In genomic region chr2:134170700-134171099, GRCh38 we compare ENCODE assay signal across 19 cellular contexts.
A peak's percentile ranks its signal among the peaks of the same experiment; 100 is the strongest.
DNase-seq lines count a peak whose midpoint lies in the region; ATAC-seq and TF ChIP-seq lines count a peak whose summit lies in the region.
"Had no signal": no experiment of that assay in that cellular context is flagged by ENCODE, and none has a peak within 500 bp of the region (broad histone marks: within the 10 kb centered on the region; RNA-seq: fewer than 3 reads in every experiment).

No MANE protein-coding gene starts in this region.

- no peak overlapping the region for H3K9ac ChIP-seq in MM.1S (ENCODE audit: low read length)

- DNase-seq in left ventricle myocardium inferior, result no peak
- no peak for DNase-seq in right cardiac atrium
- no peak for DNase-seq in MM.1S
- no peak for DNase-seq in activated naive CD8-positive, alpha-beta T cell treated with anti-CD3 and anti-CD28 coated beads for 36 hours
- no peak for DNase-seq in NCI-H524 (lab: John Stamatoyannopoulos, UW)
- no peak for DNase-seq in stimulated activated CD4-positive, alpha-beta T cell treated with anti-CD3 and anti-CD28 coated beads, Interleukin-15, amount 100 ng/mL, for 24 hours
- DNase-seq: ACHN, DND-41, Karpas-422, NCI-H1048, NCI-H1436, NCI-H1930, NCI-H226, NCI-H526, PC-9, SJCRH30 had no signal

- H3K4me1 ChIP-seq in left ventricle myocardium inferior, result peaks cover 87% of the 10 kb centered on the region
- H3K4me1 ChIP-seq in right cardiac atrium (ENCODE audit: control insufficient read depth, insufficient read depth, low read length), result peaks cover 9% of the 10 kb centered on the region
- H3K4me1 ChIP-seq in MM.1S (ENCODE audit: low read length), result peaks cover 43% of the 10 kb centered on the region
- H3K4me1 ChIP-seq: SJCRH30 had no signal

- H3K4me2 ChIP-seq in MM.1S (ENCODE audit: low read depth, low read length), result no peak overlapping the region
- H3K4me2 ChIP-seq: PC-9 had no signal

- H3F3A ChIP-seq in MM.1S (ENCODE audit: insufficient read depth, low read length), result peaks cover 21% of the 10 kb centered on the region

- 60% methylated on average over 3 of the region's 3 CpGs for WGBS in right cardiac atrium

- peak overlapping the region; percentile 62 for H3K27ac Mint-ChIP-seq in activated naive CD8-positive, alpha-beta T cell treated with anti-CD3 and anti-CD28 coated beads for 36 hours

- H2AFZ ChIP-seq in MM.1S (ENCODE audit: low read length), result no peak overlapping the region
- H2AFZ ChIP-seq: PC-9 had no signal

- no peaks in the 10 kb centered on the region for H3K27me3 ChIP-seq in left ventricle myocardium inferior (ENCODE audit: low read depth)
- H3K27me3 ChIP-seq in right cardiac atrium (ENCODE audit: control insufficient read depth, insufficient read depth), result no peaks in the 10 kb centered on the region
- no peaks in the 10 kb centered on the region for H3K27me3 ChIP-seq in MM.1S (replicated peaks; ENCODE audit: insufficient read depth, low read length)
- H3K27me3 ChIP-seq: SJCRH30 had no signal

- H3K36me3 ChIP-seq in left ventricle myocardium inferior (no peaks in the 10 kb centered on the region), MM.1S (replicated peaks; ENCODE audit: insufficient read depth, low read length) (no peaks in the 10 kb centered on the region)

- intact Hi-C loops in left ventricle myocardium inferior (cut with micrococcal nuclease), result no loop called here
- intact Hi-C loops in right cardiac atrium (cut with DNase I), result no loop called here

- no peaks in the 10 kb centered on the region for H3K9me3 Mint-ChIP-seq in activated naive CD8-positive, alpha-beta T cell treated with anti-CD3 and anti-CD28 coated beads for 36 hours

- peaks cover 23% of the 10 kb centered on the region for H3K36me3 Mint-ChIP-seq in activated naive CD8-positive, alpha-beta T cell treated with anti-CD3 and anti-CD28 coated beads for 36 hours

- H3K27ac ChIP-seq in left ventricle myocardium inferior (replicated peaks) (peak overlapping the region; percentile 14), right cardiac atrium (ENCODE audit: low read length) (no peak overlapping the region), MM.1S (ENCODE audit: low read length) (peak overlapping the region; percentile 78)
- H3K27ac ChIP-seq: C4-2B, PC-9, RWPE1, SJCRH30 had no signal

- H3K4me3 Mint-ChIP-seq in activated naive CD8-positive, alpha-beta T cell treated with anti-CD3 and anti-CD28 coated beads for 36 hours, result no peak overlapping the region

- TF ChIP-seq CTCF in left ventricle myocardium inferior (IDR thresholded peaks at IDR 0.05; ENCODE audit: borderline replicate concordance), result no peak
- TF ChIP-seq CTCF in MM.1S (IDR thresholded peaks at IDR 0.05; ENCODE audit: low read length), result no peak

- no peaks in the 10 kb centered on the region for H3K27me3 Mint-ChIP-seq in activated naive CD8-positive, alpha-beta T cell treated with anti-CD3 and anti-CD28 coated beads for 36 hours

- peaks cover 98% of the 10 kb centered on the region for H3K79me2 ChIP-seq in MM.1S (ENCODE audit: low read length)

- H3K9me3 ChIP-seq in left ventricle myocardium inferior (replicated peaks) (no peaks in the 10 kb centered on the region), right cardiac atrium (ENCODE audit: control insufficient read depth, low read length) (no peaks in the 10 kb centered on the region), MM.1S (replicated peaks; ENCODE audit: insufficient read depth, low read length) (no peaks in the 10 kb centered on the region)

- ATAC-seq in right cardiac atrium (no peak), GM21529 (IDR thresholded peaks at IDR 0.05; ENCODE audit: unreplicated experiment) (no peak)

- no peaks in the 10 kb centered on the region for H3K9me2 ChIP-seq in MM.1S (replicated peaks; ENCODE audit: insufficient read depth, low read length)

- H3K4me3 ChIP-seq in left ventricle myocardium inferior, result no peak overlapping the region
- H3K4me3 ChIP-seq in right cardiac atrium (ENCODE audit: low read length), result no peak overlapping the region
- no peak overlapping the region for H3K4me3 ChIP-seq in MM.1S (ENCODE audit: low read length)
- H3K4me3 ChIP-seq: PC-9, SJCRH30 had no signal

- H4K20me1 ChIP-seq in MM.1S (ENCODE audit: insufficient read depth, low read length), result no peaks in the 10 kb centered on the region

- H3K4me1 Mint-ChIP-seq in activated naive CD8-positive, alpha-beta T cell treated with anti-CD3 and anti-CD28 coated beads for 36 hours, result peaks cover 68% of the 10 kb centered on the region
